Comparison of ENCODE assay signal across 13 cellular contexts in the genomic region with DNA sequence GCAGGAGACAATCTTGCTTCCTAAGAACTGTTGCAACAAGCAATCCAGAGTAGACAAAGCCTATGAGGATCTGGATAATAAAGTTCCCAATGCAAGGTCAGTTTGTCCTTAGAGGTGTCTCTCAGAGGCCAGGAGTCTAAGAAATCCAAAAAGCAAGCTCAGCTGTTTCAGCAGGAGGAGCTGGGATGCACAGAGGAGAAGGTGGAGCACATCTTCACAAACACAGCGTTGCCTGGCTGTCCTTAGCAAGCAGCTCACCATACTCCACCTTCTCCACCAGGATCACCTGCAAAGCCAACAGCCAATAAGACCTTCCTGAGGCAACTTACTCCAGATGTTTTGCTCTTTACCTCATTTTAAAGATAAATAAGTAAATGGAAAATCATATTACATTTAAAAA. TPM values are rescaled to one million over a fixed set of nuclear protein-coding genes. Genes with fewer than 3 reads are reported as not detected.
A peak's percentile ranks its signal among the peaks of the same experiment; 100 is the strongest.
DNase-seq lines count a peak whose midpoint lies in the region; ATAC-seq, FAIRE-seq and TF ChIP-seq lines count a peak whose summit lies in the region.
"Had no signal": no experiment of that assay in that cellular context is flagged by ENCODE, and none has a peak within 500 bp of the region (broad histone marks: within the 10 kb centered on the region; RNA-seq: fewer than 3 reads in every experiment).

No MANE protein-coding gene starts in this region.

- peak overlapping the region; percentile 97 to 99 for H3K4me3 Mint-ChIP-seq in activated T-cell treated with anti-CD3 and anti-CD28 coated beads, Interleukin-2, amount 50 U/mL, for 72 hours
- H3K4me3 Mint-ChIP-seq in stimulated activated naive CD8-positive, alpha-beta T cell treated with anti-CD3 and anti-CD28 coated beads, Interleukin-15, amount 100 ng/mL, for 72 hours = peak overlapping the region; percentile 83 to 96

- no peak for TF ChIP-seq CTCF in OCI-LY3 (IDR thresholded peaks at IDR 0.05; ENCODE audit: low read depth, low read length)
- TF ChIP-seq CTCF in D721Med (IDR thresholded peaks at IDR 0.05; ENCODE audit: insufficient read depth, missing control alignments) = no peak

- no peaks in the 10 kb centered on the region for H3K36me3 ChIP-seq in OCI-LY3 (replicated peaks; ENCODE audit: low read depth, low read length)
- H3K36me3 ChIP-seq: sigmoid colon, uterus had no signal

- no peaks in the 10 kb centered on the region for H3K27me3 ChIP-seq in OCI-LY3 (ENCODE audit: low read depth, low read length)
- H3K27me3 ChIP-seq: sigmoid colon, uterus had no signal

- H3K4me1 Mint-ChIP-seq in activated T-cell treated with anti-CD3 and anti-CD28 coated beads, Interleukin-2, amount 50 U/mL, for 72 hours (ENCODE audit: low read depth) = peaks cover 65% of the 10 kb centered on the region
- H3K4me1 Mint-ChIP-seq in stimulated activated naive CD8-positive, alpha-beta T cell treated with anti-CD3 and anti-CD28 coated beads, Interleukin-15, amount 100 ng/mL, for 72 hours = peaks cover 71% of the 10 kb centered on the region

- H3K27me3 Mint-ChIP-seq in activated T-cell treated with anti-CD3 and anti-CD28 coated beads, Interleukin-2, amount 50 U/mL, for 72 hours (ENCODE audit: low read depth) = no peaks in the 10 kb centered on the region
- no peaks in the 10 kb centered on the region for H3K27me3 Mint-ChIP-seq in stimulated activated naive CD8-positive, alpha-beta T cell treated with anti-CD3 and anti-CD28 coated beads, Interleukin-15, amount 100 ng/mL, for 72 hours

- DNase-seq in activated T-cell treated with anti-CD3 and anti-CD28 coated beads, Interleukin-2, amount 50 U/mL, for 72 hours = no peak
- DNase-seq in activated T-cell treated with anti-CD3 and anti-CD28 coated beads, Interleukin-2, amount 50 U/mL, for 1 hour = no peak
- no peak for DNase-seq in epithelial cell of prostate (ENCODE audit: low read depth, low spot score)
- DNase-seq in stimulated activated naive CD8-positive, alpha-beta T cell treated with anti-CD3 and anti-CD28 coated beads, Interleukin-15, amount 100 ng/mL, for 72 hours = no peak
- no peak for DNase-seq in D721Med (ENCODE audit: insufficient read length, low spot score)
- DNase-seq in AG08396 (ENCODE audit: low spot score) = no peak
- DNase-seq: AML-193, NCI-H1092 treated with DMSO at 0.1 percent for 48 hours, NCI-H526 treated with DMSO at 0.1 percent for 48 hours, sigmoid colon, uterus had no signal

- peak overlapping the region; percentile 53 for H3K4me3 ChIP-seq in OCI-LY3 (ENCODE audit: low read length)
- H3K4me3 ChIP-seq: sigmoid colon, uterus had no signal

- peak overlapping the region; percentile 100 for H3K27ac Mint-ChIP-seq in activated T-cell treated with anti-CD3 and anti-CD28 coated beads, Interleukin-2, amount 50 U/mL, for 72 hours
- H3K27ac Mint-ChIP-seq in stimulated activated naive CD8-positive, alpha-beta T cell treated with anti-CD3 and anti-CD28 coated beads, Interleukin-15, amount 100 ng/mL, for 72 hours = peak overlapping the region; percentile 96 to 97

- no peaks in the 10 kb centered on the region for H3K9me3 Mint-ChIP-seq in activated T-cell treated with anti-CD3 and anti-CD28 coated beads, Interleukin-2, amount 50 U/mL, for 72 hours
- H3K9me3 Mint-ChIP-seq in stimulated activated naive CD8-positive, alpha-beta T cell treated with anti-CD3 and anti-CD28 coated beads, Interleukin-15, amount 100 ng/mL, for 72 hours = peaks cover 0 to 4% of the 10 kb centered on the region in 2 donors

- peak; percentile 20 to 29 for ATAC-seq in activated T-cell treated with anti-CD3 and anti-CD28 coated beads, Interleukin-2, amount 50 U/mL, for 72 hours (replicated peaks in 1 of 2)
- peak; percentile 39 for ATAC-seq in stimulated activated naive CD8-positive, alpha-beta T cell treated with anti-CD3 and anti-CD28 coated beads, Interleukin-15, amount 100 ng/mL, for 72 hours
- ATAC-seq in GM18861 (IDR thresholded peaks at IDR 0.05; ENCODE audit: unreplicated experiment) = no peak

- no peak for FAIRE-seq in D721Med (lab: Jason Lieb, UNC)

- no peak overlapping the region for H2AFZ ChIP-seq in OCI-LY3 (ENCODE audit: low read depth, low read length)

- peaks cover 36 to 64% of the 10 kb centered on the region in 2 donors for H3K36me3 Mint-ChIP-seq in activated T-cell treated with anti-CD3 and anti-CD28 coated beads, Interleukin-2, amount 50 U/mL, for 72 hours (ENCODE audit: insufficient read depth in 2 of 2)

- H3K27ac ChIP-seq in OCI-LY3 (ENCODE audit: low read length) (peak overlapping the region; percentile 18; the same call in 1 of the 2 replicates), epithelial cell of prostate (peak overlapping the region; percentile 97)
- H3K27ac ChIP-seq: sigmoid colon, uterus had no signal

- no peak overlapping the region for H3K9ac ChIP-seq in OCI-LY3 (ENCODE audit: low read length)

- no peaks in the 10 kb centered on the region for H4K20me1 ChIP-seq in OCI-LY3 (ENCODE audit: insufficient read depth, low read length)

- no peaks in the 10 kb centered on the region for H3K79me2 ChIP-seq in OCI-LY3 (ENCODE audit: low read length)

- H3K4me2 ChIP-seq in OCI-LY3 (ENCODE audit: low read length) = peak overlapping the region; percentile 79

- peaks cover 20% of the 10 kb centered on the region for H3K4me1 ChIP-seq in OCI-LY3 (ENCODE audit: low read length)
- H3K4me1 ChIP-seq: sigmoid colon, uterus had no signal

- H3K9me3 ChIP-seq in OCI-LY3 (ENCODE audit: insufficient read depth, low read length) = no peaks in the 10 kb centered on the region
- H3K9me3 ChIP-seq: sigmoid colon, uterus had no signal

RNA-seq across cellular contexts. Expression of gene ZBED2, which starts 0.4 kb away (rescaled TPM):
- total RNA-seq in activated T-cell treated with anti-CD3 and anti-CD28 coated beads, Interleukin-2, amount 50 U/mL, for 72 hours = 100 to 1,000 TPM; 360 to 597 TPM
- total RNA-seq: sigmoid colon had no signal

RNA-seq across cellular contexts. Expression of gene CD96, which starts 52.8 kb away (rescaled TPM):
- total RNA-seq in activated T-cell treated with anti-CD3 and anti-CD28 coated beads, Interleukin-2, amount 50 U/mL, for 72 hours = 10 to 100 TPM; 88.9 to 99.6 TPM
